Comparison of ENCODE assay signal across 8 cellular contexts in genomic region chr1:244862699-244863490, GRCh38. TPM values are rescaled to one million over a fixed set of nuclear protein-coding genes. Genes with fewer than 3 reads are reported as not detected.
A peak's percentile ranks its signal among the peaks of the same experiment; 100 is the strongest.
DNase-seq lines count a peak whose midpoint lies in the region; ATAC-seq and TF ChIP-seq lines count a peak whose summit lies in the region.

No MANE protein-coding gene starts in this region.

- no peaks in the 10 kb centered on the region for H3K9me3 ChIP-seq in adipocyte (ENCODE audit: control insufficient read depth, low read length)
- no peaks in the 10 kb centered on the region for H3K9me3 ChIP-seq in transverse colon

- DNase-seq in NCI-H1105 (lab: John Stamatoyannopoulos, UW) (peak; percentile 79), SW 1271 (lab: John Stamatoyannopoulos, UW) (peak; percentile 91 to 94), adipocyte (ENCODE audit: low read depth) (peak; percentile 98), cardiac septum (ENCODE audit: low spot score) (peak; percentile 98), pons (ENCODE audit: low spot score) (peak; percentile 92), transverse colon (peak; percentile 98)

- H3K4me1 ChIP-seq in adipocyte (ENCODE audit: control insufficient read depth, insufficient read depth, low read length) (peaks cover 51% of the 10 kb centered on the region), transverse colon (peaks cover 21 to 55% (median 37%) of the 10 kb centered on the region in 4 donors)

- H3K4me3 ChIP-seq in adipocyte (ENCODE audit: low read length), result peak overlapping the region; percentile 99
- H3K4me3 ChIP-seq in transverse colon, result peak overlapping the region; percentile 93 to 100 (median 98)

- peak; percentile 44 for ATAC-seq in HG02623 (IDR thresholded peaks at IDR 0.05; ENCODE audit: unreplicated experiment)

- in situ Hi-C loops in transverse colon (cut with MboI; ENCODE audit: low pct_ligation_motif_present in 1 of 4, low pct_unique_long_range_greater_than_20kb in 1 of 4, low sequenced_read_pairs in 3 of 4), result loop anchor here in 2 of 4 donors (5.0 to 10.0 kb wide), 2 partner anchors 102 to 104 kb away; a partner anchor contains a TSS

- H3K9ac ChIP-seq in adipocyte (ENCODE audit: low read length), result peak overlapping the region; percentile 100

- peak overlapping the region; percentile 100 for H3K27ac ChIP-seq in transverse colon

- 1 to 2% methylated on average over 7 to 63 of the region's 87 CpGs for WGBS in transverse colon (ENCODE audit: low coverage in 1 of 2), 2 donors

- H3K36me3 ChIP-seq in adipocyte (ENCODE audit: control insufficient read depth, insufficient read depth, low read length, severe bottlenecking) (peaks cover 32% of the 10 kb centered on the region), transverse colon (peaks cover 0 to 29% (median 13%) of the 10 kb centered on the region in 4 donors)

- intact Hi-C loops in cardiac septum (cut with DNase I), result loop anchor here (1.0 to 5.0 kb wide), 2 partner anchors 28 to 54 kb away; partner anchors contain the start of gene COX20
- intact Hi-C loops in transverse colon (cut with DNase I; ENCODE audit: low total_unique reads), result loop anchor here (2.0 to 5.0 kb wide), 3 partner anchors 28 to 411 kb away; partner anchors contain the start of genes ADSS2 and COX20

- H3K27me3 ChIP-seq in adipocyte (replicated peaks; ENCODE audit: control insufficient read depth, insufficient read depth, low read length) (no peaks in the 10 kb centered on the region), transverse colon (no peaks in the 10 kb centered on the region)

- TF ChIP-seq CTCF in transverse colon (IDR thresholded peaks at IDR 0.05), result no peak

- TF ChIP-seq EP300 in transverse colon (IDR thresholded peaks at IDR 0.05; ENCODE audit: low read depth), result no peak

- TF ChIP-seq POLR2A in GM10847 (IDR thresholded peaks at IDR 0.05; ENCODE audit: extremely low read depth, insufficient read length), result peak; percentile 50
- peak; percentile 78 for TF ChIP-seq POLR2A in transverse colon (IDR thresholded peaks at IDR 0.05)

RNA-seq across cellular contexts. Expression of gene HNRNPU, which starts 1.4 kb away (rescaled TPM):
- total RNA-seq in cardiac septum, result 192 TPM
- total RNA-seq in transverse colon, result 100 to 1,000 TPM; 223 to 364 (median 237) TPM

RNA-seq across cellular contexts. Expression of gene COX20, which starts 27.4 kb away (rescaled TPM):
- 83.7 TPM for total RNA-seq in cardiac septum
- 10 to 100 TPM in 3 of 4 donors, 1 to 10 TPM in 1; 6.0 to 41.3 (median 32.3) TPM for total RNA-seq in transverse colon

Comparison
In these comparisons a context has a peak if more than half of its experiments do, and no peak if none do; other contexts are left out.
1. Peak in every context shown above with its lines: DNase-seq, ATAC-seq, H3K4me3 ChIP-seq and H3K27ac ChIP-seq.